Comparison of ENCODE assay signal across 1 cellular context in genomic region chr11:31671681-31672080, GRCh38.
TF ChIP-seq lines count a peak whose summit lies in the region.

No MANE protein-coding gene starts in this region.

TF ChIP-seq in SK-N-SH treated with all-trans-retinoic acid at 6 μM for 48 hours, 23 proteins besides CTCF, POLR2A, EP300 and RAD21 (continued from another document):
- TF ChIP-seq CREB5 (CRISPR knock-in tag; IDR thresholded peaks at IDR 0.05; ENCODE audit: low read depth) (no peak), GLIS3 (CRISPR knock-in tag; IDR thresholded peaks at IDR 0.05) (no peak), BACH2 (CRISPR knock-in tag; IDR thresholded peaks at IDR 0.05; ENCODE audit: borderline replicate concordance) (no peak), SNAI2 (CRISPR knock-in tag; IDR thresholded peaks at IDR 0.05) (no peak), ZNF8 (CRISPR knock-in tag; IDR thresholded peaks at IDR 0.05) (no peak), OSR1 (CRISPR knock-in tag; IDR thresholded peaks at IDR 0.05) (no peak), TOX (CRISPR knock-in tag; IDR thresholded peaks at IDR 0.05; ENCODE audit: borderline replicate concordance) (no peak)
TF ChIP-seq in SK-N-SH treated with all-trans-retinoic acid at 6 μM for 48 hours: peak in this region for 0.
